Comparison of ENCODE assay signal across 8 cellular contexts in genomic region chr2:20065885-20066602, GRCh38. TPM values are rescaled to one million over a fixed set of nuclear protein-coding genes. Genes with fewer than 3 reads are reported as not detected.
DNase-seq lines count a peak whose midpoint lies in the region; ATAC-seq, FAIRE-seq and TF ChIP-seq lines count a peak whose summit lies in the region.

No MANE protein-coding gene starts in this region.

- DNase-seq in activated CD4-positive, CD25-positive, alpha-beta regulatory T cell treated with anti-CD3 and anti-CD28 coated beads, Interleukin-2, amount 50 U/mL, for 72 hours, result no peak
- DNase-seq in NCI-H446 treated with DMSO at 0.1 percent for 48 hours (lab: John Stamatoyannopoulos, UW) (peak; percentile 90), cardiac fibroblast (ENCODE audit: low read depth in 2 of 2) (peak; percentile 79 to 81), GM20000 (ENCODE audit: low spot score) (no peak), GM12891 (ENCODE audit: insufficient read length, low spot score) (no peak)

- FAIRE-seq in GM12891 (lab: Jason Lieb, UNC), result no peak

- no peaks in the 10 kb centered on the region for H3K36me3 ChIP-seq in mucosa of rectum (ENCODE audit: control insufficient read depth in 2 of 2, insufficient read depth in 2 of 2, low read length in 2 of 2)

- no peak overlapping the region for H3K9ac ChIP-seq in mucosa of rectum (ENCODE audit: low read depth in 1 of 2, low read length in 2 of 2)

- no peak for TF ChIP-seq POLR2A in GM12891 (IDR thresholded peaks at IDR 0.05; ENCODE audit: low read depth, low read length)

- no peaks in the 10 kb centered on the region for H3K27me3 ChIP-seq in mucosa of rectum (ENCODE audit: control insufficient read depth in 2 of 2, insufficient read depth in 2 of 2, low read length in 2 of 2)

- H3K9me3 ChIP-seq in mucosa of rectum (ENCODE audit: control insufficient read depth in 2 of 2, low read length in 2 of 2), result no peaks in the 10 kb centered on the region

- H3K4me1 ChIP-seq in mucosa of rectum (ENCODE audit: control insufficient read depth in 2 of 2, insufficient read depth in 2 of 2, low read length in 2 of 2), result peaks cover 9 to 11% of the 10 kb centered on the region in 2 donors

- TF ChIP-seq CTCF in cardiac fibroblast (IDR thresholded peaks at IDR 0.05; ENCODE audit: low read depth, low read length) (no peak), GM20000 (IDR thresholded peaks at IDR 0.05; ENCODE audit: extremely low read depth, missing control alignments) (no peak)

- peak overlapping the region; percentile 22 to 41 for H3K27ac ChIP-seq in mucosa of rectum (ENCODE audit: low read depth in 2 of 2, low read length in 2 of 2)

- H3K4me3 ChIP-seq in cardiac fibroblast (replicated peaks in 1 of 2; ENCODE audit: low read depth in 2 of 2, low read length in 2 of 2), result no peak overlapping the region
- no peak overlapping the region for H3K4me3 ChIP-seq in mucosa of rectum (ENCODE audit: low read length in 2 of 2)

- peak; percentile 27 to 46 for ATAC-seq in activated CD4-positive, CD25-positive, alpha-beta regulatory T cell treated with anti-CD3 and anti-CD28 coated beads, Interleukin-2, amount 50 U/mL, for 24 hours
- no peak for ATAC-seq in GM21825 (IDR thresholded peaks at IDR 0.05; ENCODE audit: unreplicated experiment)

TF ChIP-seq in GM12891, 5 proteins besides CTCF, POLR2A, EP300 and RAD21:
- TF ChIP-seq POU2F2 (IDR thresholded peaks at IDR 0.05; ENCODE audit: low read depth, low read length) (no peak), POLR2AphosphoS5 (IDR thresholded peaks at IDR 0.05; ENCODE audit: low read depth, low read length) (no peak), PAX5 (IDR thresholded peaks at IDR 0.05; ENCODE audit: insufficient read depth, low read length, severe bottlenecking) (no peak), SPI1 (IDR thresholded peaks at IDR 0.05; ENCODE audit: low read depth, low read length) (no peak), TAF1 (IDR thresholded peaks at IDR 0.05; ENCODE audit: low read depth, low read length) (no peak)

RNA-seq across cellular contexts. Expression of gene LAPTM4A, which starts 14.6 kb away (rescaled TPM):
- 38.9 TPM for polyA plus RNA-seq in GM12891 (2012; ENCODE audit: low read depth, missing spikeins)

RNA-seq across cellular contexts. Expression of gene MATN3, which starts 53.6 kb away (rescaled TPM):
- not detected for polyA plus RNA-seq in GM12891 (2012; ENCODE audit: low read depth, missing spikeins)

Comparison
In these comparisons a context has a peak if more than half of its experiments do, and no peak if none do; other contexts are left out.
1. DNase-seq: peak in NCI-H446 treated with DMSO at 0.1 percent for 48 hours (single experiment) and cardiac fibroblast (2 of 2); none in activated CD4-positive, CD25-positive, alpha-beta regulatory T cell treated with anti-CD3 and anti-CD28 coated beads, Interleukin-2, amount 50 U/mL, for 72 hours (single experiment), GM20000 (single experiment) and GM12891 (single experiment).